ENCODE assay signal across 21 cellular contexts in genomic region chr18:36620801-36621200, GRCh38.
DNase-seq lines count a peak whose midpoint lies in the region; ATAC-seq, FAIRE-seq and TF ChIP-seq lines count a peak whose summit lies in the region.
"Had no signal": no experiment of that assay in that cellular context is flagged by ENCODE, and none has a peak within 500 bp of the region (broad histone marks: within the 10 kb centered on the region; RNA-seq: fewer than 3 reads in every experiment).

No MANE protein-coding gene starts in this region.

- no peak for FAIRE-seq in H54 (lab: Jason Lieb, UNC)

- H3K27me3 ChIP-seq in GM23248 (replicated peaks; ENCODE audit: insufficient read depth): no peaks in the 10 kb centered on the region
- H3K27me3 ChIP-seq: breast epithelium, esophagus squamous epithelium, heart left ventricle, tibial nerve had no signal

- H3K27ac ChIP-seq in GM23248: no peak overlapping the region
- H3K27ac ChIP-seq: breast epithelium, coronary artery, esophagus squamous epithelium, heart left ventricle, psoas muscle, tibial nerve had no signal

- no peaks in the 10 kb centered on the region for H3K36me3 ChIP-seq in GM23248 (ENCODE audit: low read depth)
- H3K36me3 ChIP-seq: breast epithelium, esophagus squamous epithelium, tibial nerve had no signal

- DNase-seq in AG20443 (ENCODE audit: low spot score) (peak; percentile 38), GM23248 (peak; percentile 63), RPMI7951 (ENCODE audit: low read depth) (peak; percentile 35), fibroblast of mammary gland (ENCODE audit: low read depth) (peak; percentile 45), SKM-1 treated with dmso at 0.1 percent for 144 hours (lab: John Stamatoyannopoulos, UW; ENCODE audit: unreplicated experiment) (no peak), H54 (ENCODE audit: insufficient read length, low spot score) (no peak)
- DNase-seq: activated CD4-positive, alpha-beta T cell treated with anti-CD3 and anti-CD28 coated beads, Interleukin-2, amount 50 U/mL, for 1 hour; activated CD8-positive, alpha-beta memory T cell treated with anti-CD3 and anti-CD28 coated beads, Interleukin-2, amount 10 ng/mL, durations not matched to agents 7 days and 5 days; activated naive CD4-positive, alpha-beta T cell treated with anti-CD3 and anti-CD28 coated beads for 36 hours; activated T-cell treated with anti-CD3 and anti-CD28 coated beads, Interleukin-2, amount 50 U/mL, for 72 hours; amniotic stem cell; esophagus squamous epithelium; heart left ventricle; NCI-H1694; NCI-H526 treated with DMSO at 0.1 percent for 48 hours; psoas muscle; stimulated activated naive CD8-positive, alpha-beta T cell treated with anti-CD3 and anti-CD28 coated beads, Interleukin-15, amount 100 ng/mL, for 72 hours had no signal

- in situ Hi-C loops in GM23248 (cut with MboI): no loop called here

- H3K9me2 ChIP-seq in GM23248 (ENCODE audit: insufficient read depth): no peaks in the 10 kb centered on the region

- H3K4me2 ChIP-seq in GM23248 (ENCODE audit: unreplicated experiment): no peak overlapping the region

- ATAC-seq in HG03196 (IDR thresholded peaks at IDR 0.05; ENCODE audit: unreplicated experiment): no peak
- ATAC-seq: activated CD8-positive, alpha-beta memory T cell treated with anti-CD3 and anti-CD28 coated beads, Interleukin-2, amount 10 ng/mL, durations not matched to agents 7 days and 5 days; activated T-cell treated with anti-CD3 and anti-CD28 coated beads, Interleukin-2, amount 50 U/mL, for 72 hours; heart left ventricle; psoas muscle; stimulated activated naive CD8-positive, alpha-beta T cell treated with anti-CD3 and anti-CD28 coated beads, Interleukin-15, amount 100 ng/mL, for 72 hours had no signal

- H4K20me1 ChIP-seq in GM23248 (ENCODE audit: insufficient read depth): no peaks in the 10 kb centered on the region

- H3K4me3 ChIP-seq in GM23248: no peak overlapping the region
- no peak overlapping the region for H3K4me3 ChIP-seq in fibroblast of mammary gland (ENCODE audit: control insufficient read depth, low read depth, low read length)
- H3K4me3 ChIP-seq: breast epithelium, coronary artery, esophagus squamous epithelium, heart left ventricle, psoas muscle, tibial nerve had no signal

- H3K4me1 ChIP-seq in GM23248 (ENCODE audit: insufficient read depth): 0 out of 2 replicates have a peak, but pooled peaks cover 11% of the 10 kb centered on the region
- H3K4me1 ChIP-seq: breast epithelium, esophagus squamous epithelium, psoas muscle, tibial nerve had no signal

- no peak overlapping the region for H2AFZ ChIP-seq in GM23248

- TF ChIP-seq POLR2A in H54 (IDR thresholded peaks at IDR 0.05; ENCODE audit: low read depth, low read length): no peak

- peak; percentile 27 for TF ChIP-seq CTCF in fibroblast of mammary gland (conservative IDR thresholded peaks at IDR 0.05; ENCODE audit: control insufficient read depth, insufficient read depth, low read depth, low read length)

- no peaks in the 10 kb centered on the region for H3K79me2 ChIP-seq in GM23248 (ENCODE audit: insufficient read depth)

- H3K9ac ChIP-seq in GM23248: no peak overlapping the region

- H3K9me3 ChIP-seq in GM23248 (ENCODE audit: low read depth): no peaks in the 10 kb centered on the region
- H3K9me3 ChIP-seq: breast epithelium, esophagus squamous epithelium, heart left ventricle, psoas muscle, tibial nerve had no signal

- no peaks in the 10 kb centered on the region for H3F3A ChIP-seq in GM23248 (ENCODE audit: insufficient read depth)

- 28 to 31% methylated on average over 2 of the region's 2 CpGs for WGBS in GM23248 (ENCODE audit: low coverage in 1 of 2, low lambda C conversion rate in 2 of 2, missing lambda C conversion rate in 2 of 2), 2 experiments

Comparison
In these comparisons a context has a peak if more than half of its experiments do, and no peak if none do; other contexts are left out.
1. DNase-seq: peak in AG20443 (single experiment), GM23248 (single experiment), RPMI7951 (single experiment) and fibroblast of mammary gland (single experiment); none in SKM-1 treated with dmso at 0.1 percent for 144 hours (single experiment) and H54 (single experiment).